26 cellular contexts compared by ENCODE assay signal in the genomic region with DNA sequence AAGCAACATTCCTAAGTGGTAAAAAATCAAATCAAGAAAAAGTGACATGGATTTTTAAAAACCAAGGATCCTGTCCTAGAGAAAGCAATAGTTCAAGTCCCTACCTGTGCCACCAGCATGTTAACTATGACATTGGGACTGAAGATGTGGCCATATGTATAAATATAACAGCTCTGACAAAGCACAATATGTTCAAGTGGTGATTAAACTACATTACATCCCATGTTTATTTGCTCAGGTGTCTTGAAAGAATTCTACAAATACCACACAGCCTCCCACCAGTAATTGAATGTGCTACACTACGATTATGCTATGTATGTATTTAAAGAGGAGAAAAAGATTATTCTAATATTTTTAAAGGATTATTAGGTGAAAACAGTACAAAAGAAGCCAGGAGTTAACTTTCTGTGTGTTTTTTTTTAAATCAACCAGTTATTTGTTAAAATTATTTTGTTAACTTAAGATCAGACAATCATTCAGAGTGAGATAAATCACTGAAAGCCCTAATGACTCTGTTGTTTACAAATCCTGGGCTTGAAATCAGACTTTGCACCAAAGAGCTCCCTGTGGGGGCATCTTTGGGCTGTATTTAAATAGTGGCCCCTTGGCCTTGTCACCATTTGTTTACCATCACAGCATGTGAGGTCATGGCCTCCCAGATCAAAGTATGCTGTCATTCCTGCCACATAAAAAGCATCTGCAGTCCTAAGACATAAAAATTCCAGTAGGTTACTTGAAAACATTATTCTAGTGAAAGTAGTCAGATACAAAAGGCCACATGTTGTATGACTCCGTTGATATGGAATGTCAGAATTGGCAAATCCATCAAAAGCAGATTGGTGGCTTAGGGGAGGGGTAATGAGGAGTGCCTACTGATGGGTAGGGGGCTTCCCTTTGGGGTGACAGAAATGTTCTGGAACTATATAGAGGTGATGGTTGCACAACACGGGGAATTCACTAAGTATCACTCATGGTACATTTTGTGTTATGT. TPM values are rescaled to one million over a fixed set of nuclear protein-coding genes. Genes with fewer than 3 reads are reported as not detected.
A peak's percentile ranks its signal among the peaks of the same experiment; 100 is the strongest.
DNase-seq lines count a peak whose midpoint lies in the region; TF ChIP-seq lines count a peak whose summit lies in the region.
"Had no signal": no experiment of that assay in that cellular context is flagged by ENCODE, and none has a peak within 500 bp of the region (broad histone marks: within the 10 kb centered on the region; RNA-seq: fewer than 3 reads in every experiment).

No MANE protein-coding gene starts in this region.

- H3K4me1 ChIP-seq in liver (ENCODE audit: control insufficient read depth in 4 of 4, insufficient read depth in 4 of 4, low read length in 3 of 4), result peaks cover 5 to 38% (median 14%) of the 10 kb centered on the region in 4 donors
- no peaks in the 10 kb centered on the region for H3K4me1 ChIP-seq in MM.1S (ENCODE audit: low read length)
- no peaks in the 10 kb centered on the region for H3K4me1 ChIP-seq in HAP-1

- in situ Hi-C loops in HAP-1 (cut with MboI; ENCODE audit: low sequenced_read_pairs), result no loop called here

- no peaks in the 10 kb centered on the region for H3K9me3 ChIP-seq in liver (ENCODE audit: control insufficient read depth in 4 of 4, low read length in 3 of 4)
- no peaks in the 10 kb centered on the region for H3K9me3 ChIP-seq in MM.1S (replicated peaks; ENCODE audit: insufficient read depth, low read length)
- H3K9me3 ChIP-seq in HAP-1, result no peaks in the 10 kb centered on the region
- H3K9me3 ChIP-seq: tibial nerve had no signal

- H3K9me2 ChIP-seq in MM.1S (replicated peaks; ENCODE audit: insufficient read depth, low read length), result no peaks in the 10 kb centered on the region

- H4K20me1 ChIP-seq in MM.1S (ENCODE audit: insufficient read depth, low read length), result no peaks in the 10 kb centered on the region

- no peaks in the 10 kb centered on the region for H3K79me2 ChIP-seq in MM.1S (ENCODE audit: low read length)

- H3K36me3 ChIP-seq in liver (ENCODE audit: control insufficient read depth in 4 of 4, insufficient read depth in 3 of 4, low read depth in 1 of 4, low read length in 3 of 4) (no peaks in the 10 kb centered on the region), MM.1S (replicated peaks; ENCODE audit: insufficient read depth, low read length) (no peaks in the 10 kb centered on the region), HAP-1 (replicated peaks) (no peaks in the 10 kb centered on the region)
- H3K36me3 ChIP-seq: tibial nerve, WERI-Rb-1 had no signal

- H3K9ac ChIP-seq in liver (ENCODE audit: low read depth in 1 of 2, low read length in 2 of 2) (peak overlapping the region in 1 of 2 donors; percentile 57), MM.1S (ENCODE audit: low read length) (no peak overlapping the region)

- 39% methylated on average over 3 of the region's 3 CpGs for WGBS in liver

- H3K4me2 ChIP-seq in MM.1S (ENCODE audit: low read depth, low read length), result no peak overlapping the region

- no peaks in the 10 kb centered on the region for H3F3A ChIP-seq in MM.1S (ENCODE audit: insufficient read depth, low read length)

- no peaks in the 10 kb centered on the region for H3K27me3 ChIP-seq in liver (ENCODE audit: control insufficient read depth in 4 of 4, insufficient read depth in 4 of 4, low read length in 3 of 4)
- H3K27me3 ChIP-seq in MM.1S (replicated peaks; ENCODE audit: insufficient read depth, low read length), result no peaks in the 10 kb centered on the region
- no peaks in the 10 kb centered on the region for H3K27me3 ChIP-seq in HAP-1 (ENCODE audit: low read depth)
- H3K27me3 ChIP-seq: tibial nerve had no signal

- H3K4me3 ChIP-seq in liver (ENCODE audit: low read depth in 1 of 3, low read length in 3 of 3) (no peak overlapping the region), MM.1S (ENCODE audit: low read length) (no peak overlapping the region), HAP-1 (no peak overlapping the region)
- H3K4me3 ChIP-seq: K562, tibial nerve had no signal

- peak in 1 of 2 donors; percentile 44 for TF ChIP-seq RAD21 in liver (IDR thresholded peaks at IDR 0.05)

- DNase-seq in DMS53 treated with DMSO at 0.1 percent for 48 hours (lab: John Stamatoyannopoulos, UW; ENCODE audit: unreplicated experiment), result peak; percentile 71
- peak; percentile 96 for DNase-seq in NCI-H1417 treated with DMSO at 0.1 percent for 48 hours (lab: John Stamatoyannopoulos, UW)
- peak; percentile 92 for DNase-seq in NCI-H748 (lab: John Stamatoyannopoulos, UW; ENCODE audit: unreplicated experiment)
- DNase-seq in MM.1S, result no peak
- no peak for DNase-seq in stimulated activated CD4-positive, alpha-beta T cell treated with anti-CD3 and anti-CD28 coated beads, Interleukin-2, amount 100 ng/mL, for 24 hours
- no peak for DNase-seq in OCI-M2 (lab: John Stamatoyannopoulos, UW; ENCODE audit: unreplicated experiment)
- no peak for DNase-seq in HAP-1 (ENCODE audit: low spot score in 2 of 2)
- DNase-seq: activated CD4-positive, alpha-beta memory T cell treated with anti-CD3 and anti-CD28 coated beads, Interleukin-2, amount 10 ng/mL, durations not matched to agents 7 days and 5 days; activated naive CD4-positive, alpha-beta T cell treated with anti-CD3 and anti-CD28 coated beads for 36 hours; activated T-cell treated with anti-CD3 and anti-CD28 coated beads, Interleukin-2, amount 50 U/mL, for 24 hours; AML-193; central memory CD4-positive, alpha-beta T cell; erythroblast; H7; left cardiac atrium; T-helper 2 cell; WERI-Rb-1 had no signal

- no peak overlapping the region for H2AFZ ChIP-seq in MM.1S (ENCODE audit: low read length)

- H3K27ac ChIP-seq in liver (ENCODE audit: low read depth in 1 of 2, low read length in 2 of 2) (peak overlapping the region; percentile 55 to 73), MM.1S (ENCODE audit: low read length) (no peak overlapping the region)
- H3K27ac ChIP-seq: tibial nerve, WERI-Rb-1 had no signal

- TF ChIP-seq CTCF in liver (IDR thresholded peaks at IDR 0.05; ENCODE audit: low read depth, low read length, missing input control), result no peak
- TF ChIP-seq CTCF in MM.1S (IDR thresholded peaks at IDR 0.05; ENCODE audit: low read length), result no peak

TF ChIP-seq in liver, 16 proteins besides CTCF, POLR2A, EP300 and RAD21 (continues in another document):
- TF ChIP-seq GABPA (IDR thresholded peaks at IDR 0.05 in 1 of 2, conservative IDR thresholded peaks at IDR 0.05 in 1 of 2) (peak in 1 of 2 donors; percentile 26), REST (IDR thresholded peaks at IDR 0.05) (peak; percentile 73), SP1 (IDR thresholded peaks at IDR 0.05) (peak; percentile 84), HNF4A (conservative IDR thresholded peaks at IDR 0.05) (peak; percentile 94 to 97), TAF1 (conservative IDR thresholded peaks at IDR 0.05) (no peak), YY1 (IDR thresholded peaks at IDR 0.05) (peak; percentile 69), JUND (IDR thresholded peaks at IDR 0.05) (peak; percentile 70 to 93), FOXA1 (IDR thresholded peaks at IDR 0.05) (peak; percentile 82), EGR1 (IDR thresholded peaks at IDR 0.05; ENCODE audit: low read depth in 2 of 2) (no peak)
- TF ChIP-seq, protein P1, sequence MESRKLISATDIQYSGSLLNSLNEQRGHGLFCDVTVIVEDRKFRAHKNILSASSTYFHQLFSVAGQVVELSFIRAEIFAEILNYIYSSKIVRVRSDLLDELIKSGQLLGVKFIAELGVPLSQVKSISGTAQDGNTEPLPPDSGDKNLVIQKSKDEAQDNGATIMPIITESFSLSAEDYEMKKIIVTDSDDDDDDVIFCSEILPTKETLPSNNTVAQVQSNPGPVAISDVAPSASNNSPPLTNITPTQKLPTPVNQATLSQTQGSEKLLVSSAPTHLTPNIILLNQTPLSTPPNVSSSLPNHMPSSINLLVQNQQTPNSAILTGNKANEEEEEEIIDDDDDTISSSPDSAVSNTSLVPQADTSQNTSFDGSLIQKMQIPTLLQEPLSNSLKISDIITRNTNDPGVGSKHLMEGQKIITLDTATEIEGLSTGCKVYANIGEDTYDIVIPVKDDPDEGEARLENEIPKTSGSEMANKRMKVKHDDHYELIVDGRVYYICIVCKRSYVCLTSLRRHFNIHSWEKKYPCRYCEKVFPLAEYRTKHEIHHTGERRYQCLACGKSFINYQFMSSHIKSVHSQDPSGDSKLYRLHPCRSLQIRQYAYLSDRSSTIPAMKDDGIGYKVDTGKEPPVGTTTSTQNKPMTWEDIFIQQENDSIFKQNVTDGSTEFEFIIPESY (IDR thresholded peaks at IDR 0.05), result peak; percentile 66
- TF ChIP-seq, protein P2, sequence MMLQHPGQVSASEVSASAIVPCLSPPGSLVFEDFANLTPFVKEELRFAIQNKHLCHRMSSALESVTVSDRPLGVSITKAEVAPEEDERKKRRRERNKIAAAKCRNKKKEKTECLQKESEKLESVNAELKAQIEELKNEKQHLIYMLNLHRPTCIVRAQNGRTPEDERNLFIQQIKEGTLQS (IDR thresholded peaks at IDR 0.05), result peak; percentile 20

RNA-seq across cellular contexts. Expression of gene TTLL2, which starts 17.1 kb away (rescaled TPM):
- not detected for total RNA-seq in liver
- under 1 TPM in 1 of 2 donors, not detected in 1; 0.18 TPM for polyA plus RNA-seq in liver
- total RNA-seq: activated CD4-positive, alpha-beta memory T cell treated with anti-CD3 and anti-CD28 coated beads, Interleukin-2, amount 10 ng/mL, durations not matched to agents 7 days and 5 days; activated naive CD4-positive, alpha-beta T cell treated with anti-CD3 and anti-CD28 coated beads for 36 hours; H7; K562; left cardiac atrium; mononuclear cell; posterior vena cava; SK-MEL-5; skeletal muscle tissue; tibial nerve had no signal
- polyA plus RNA-seq: K562, neural cell had no signal

RNA-seq across cellular contexts. Expression of gene UNC93A, which starts 50.8 kb away (rescaled TPM):
- total RNA-seq in liver, result 10 to 100 TPM in 1 of 2 donors, 1 to 10 TPM in 1; 6.5 to 14.0 TPM
- 1 to 10 TPM in 1 of 2 donors, under 1 TPM in 1; 0.79 to 2.8 TPM for polyA plus RNA-seq in liver
- total RNA-seq: activated CD4-positive, alpha-beta memory T cell treated with anti-CD3 and anti-CD28 coated beads, Interleukin-2, amount 10 ng/mL, durations not matched to agents 7 days and 5 days; activated naive CD4-positive, alpha-beta T cell treated with anti-CD3 and anti-CD28 coated beads for 36 hours; frontal cortex; K562; left cardiac atrium; mononuclear cell; posterior vena cava; SK-MEL-5; skeletal muscle tissue; tibial nerve had no signal
- polyA plus RNA-seq: K562, neural cell had no signal

Comparison
In these comparisons a context has a peak if more than half of its experiments do, and no peak if none do; other contexts are left out.
1. DNase-seq: peak in DMS53 treated with DMSO at 0.1 percent for 48 hours (single experiment), NCI-H1417 treated with DMSO at 0.1 percent for 48 hours (single experiment) and NCI-H748 (single experiment); none in MM.1S (single experiment), stimulated activated CD4-positive, alpha-beta T cell treated with anti-CD3 and anti-CD28 coated beads, Interleukin-2, amount 100 ng/mL, for 24 hours (0 of 2), OCI-M2 (single experiment) and HAP-1 (0 of 2).